In genomic region chr19:7988307-7988706, GRCh38 we compare ENCODE assay signal across 16 cellular contexts. TPM values are rescaled to one million over a fixed set of nuclear protein-coding genes. Genes with fewer than 3 reads are reported as not detected.
DNase-seq lines count a peak whose midpoint lies in the region; ATAC-seq, FAIRE-seq and TF ChIP-seq lines count a peak whose summit lies in the region.
"Had no signal": no experiment of that assay in that cellular context is flagged by ENCODE, and none has a peak within 500 bp of the region (broad histone marks: within the 10 kb centered on the region; RNA-seq: fewer than 3 reads in every experiment).

No MANE protein-coding gene starts in this region.

- H3K9me3 Mint-ChIP-seq in chondrocyte (ENCODE audit: low read depth) = no peaks in the 10 kb centered on the region
- H3K9me3 Mint-ChIP-seq: dendritic cell treated with granulocyte-macrophage colony-stimulating factor and Interleukin-4, amounts not matched to agents 40 ng/mL and 50 ng/mL, for 4 days had no signal

- H3K4me3 ChIP-seq in neuronal stem cell (ENCODE audit: low read length in 2 of 2) = no peak overlapping the region
- H3K4me3 ChIP-seq: spleen had no signal

- H3K27ac ChIP-seq in neuronal stem cell (replicated peaks; ENCODE audit: low read length) = no peak overlapping the region

- peaks cover 66 to 98% of the 10 kb centered on the region in 2 donors for H3K36me3 ChIP-seq in neuronal stem cell (replicated peaks in 1 of 2; ENCODE audit: control insufficient read depth in 2 of 2, insufficient read depth in 2 of 2, low read length in 2 of 2)

- H3K4me3 Mint-ChIP-seq in chondrocyte (ENCODE audit: unreplicated experiment) = no peak overlapping the region
- H3K4me3 Mint-ChIP-seq: dendritic cell treated with granulocyte-macrophage colony-stimulating factor and Interleukin-4, amounts not matched to agents 40 ng/mL and 50 ng/mL, for 4 days had no signal

- no peak overlapping the region for H2BK120ac ChIP-seq in neuronal stem cell (ENCODE audit: low read depth, low read length)

- H3K4me1 ChIP-seq in neuronal stem cell (ENCODE audit: control insufficient read depth in 2 of 2, insufficient read depth in 1 of 2, low read depth in 1 of 2, low read length in 2 of 2) = no peaks in the 10 kb centered on the region

- H3K23ac ChIP-seq in neuronal stem cell (ENCODE audit: low read depth, low read length, poor library complexity) = no peak overlapping the region

- no peaks in the 10 kb centered on the region for H3K9me3 ChIP-seq in neuronal stem cell (replicated peaks in 1 of 2; ENCODE audit: control insufficient read depth in 2 of 2, insufficient read depth in 1 of 2, low read depth in 1 of 2, low read length in 2 of 2)
- H3K9me3 ChIP-seq: spleen had no signal

- DNase-seq in Caki2 (ENCODE audit: low read depth) = peak; percentile 19
- peak; percentile 36 for DNase-seq in LHCN-M2 (ENCODE audit: low read depth)
- no peak for DNase-seq in chondrocyte (ENCODE audit: low spot score)
- DNase-seq in neuronal stem cell (ENCODE audit: low spot score) = no peak
- DNase-seq in NCI-H1092 treated with DMSO at 0.1 percent for 48 hours (lab: John Stamatoyannopoulos, UW) = no peak
- DNase-seq in NCI-H1417 (lab: John Stamatoyannopoulos, UW) = no peak
- DNase-seq in H54 (ENCODE audit: insufficient read length, low spot score) = no peak
- DNase-seq: activated CD4-positive, alpha-beta T cell treated with anti-CD3 and anti-CD28 coated beads for 4 hours; activated T-cell treated with anti-CD3 and anti-CD28 coated beads, Interleukin-2, amount 50 U/mL, for 48 hours; amygdala; DMS79; occipital lobe; spleen; substantia nigra had no signal

- H3K79me1 ChIP-seq in neuronal stem cell (ENCODE audit: low read depth, low read length) = peaks cover 46% of the 10 kb centered on the region

- no peak overlapping the region for H3K4ac ChIP-seq in neuronal stem cell (ENCODE audit: low read length)

- in situ Hi-C loops in Caki2 (cut with HindIII; ENCODE audit: low pct_unique_long_range_greater_than_20kb, low sequenced_read_pairs) = no loop called here

- H2BK5ac ChIP-seq in neuronal stem cell (ENCODE audit: low read length) = no peak overlapping the region

- H3K14ac ChIP-seq in neuronal stem cell (ENCODE audit: low read length) = peak overlapping the region; percentile 60

- H3K27me3 Mint-ChIP-seq in chondrocyte (ENCODE audit: low read depth) = no peaks in the 10 kb centered on the region
- H3K27me3 Mint-ChIP-seq: dendritic cell treated with granulocyte-macrophage colony-stimulating factor and Interleukin-4, amounts not matched to agents 40 ng/mL and 50 ng/mL, for 4 days had no signal

- no peak overlapping the region for H2AFZ ChIP-seq in neuronal stem cell (ENCODE audit: low read length)

- peaks cover 38% of the 10 kb centered on the region for H3K4me1 Mint-ChIP-seq in chondrocyte (ENCODE audit: low read depth)

- H3K9ac ChIP-seq in neuronal stem cell (ENCODE audit: low read depth, low read length, poor library complexity) = no peak overlapping the region

- H3K27me3 ChIP-seq in neuronal stem cell (ENCODE audit: control insufficient read depth in 3 of 3, insufficient read depth in 3 of 3, low read depth in 1 of 3, low read length in 3 of 3) = no peaks in the 10 kb centered on the region
- H3K27me3 ChIP-seq: spleen had no signal

- no peak for TF ChIP-seq POLR2A in H54 (IDR thresholded peaks at IDR 0.05; ENCODE audit: low read depth, low read length)

- no peak for TF ChIP-seq CTCF in chondrocyte (IDR thresholded peaks at IDR 0.05)

- H2BK12ac ChIP-seq in neuronal stem cell (ENCODE audit: low read length) = no peak overlapping the region

- H2AK5ac ChIP-seq in neuronal stem cell (ENCODE audit: low read depth, low read length) = no peak overlapping the region

- no peak for ATAC-seq in HG03095 (IDR thresholded peaks at IDR 0.05; ENCODE audit: unreplicated experiment)

- H3K4me2 ChIP-seq in neuronal stem cell (ENCODE audit: insufficient read depth, low read length, poor library complexity, severe bottlenecking) = no peak overlapping the region

- H4K8ac ChIP-seq in neuronal stem cell (ENCODE audit: low read depth, low read length) = no peak overlapping the region

- no peak for FAIRE-seq in H54 (lab: Jason Lieb, UNC)

- H3K27ac Mint-ChIP-seq in chondrocyte (ENCODE audit: unreplicated experiment) = peak overlapping the region; percentile 83
- H3K27ac Mint-ChIP-seq: dendritic cell treated with granulocyte-macrophage colony-stimulating factor and Interleukin-4, amounts not matched to agents 40 ng/mL and 50 ng/mL, for 4 days had no signal

- H3K36me3 Mint-ChIP-seq in chondrocyte (ENCODE audit: low read depth) = peaks cover 21% of the 10 kb centered on the region

- WGBS in neuronal stem cell (ENCODE audit: extremely low coverage in 2 of 2, insufficient read length in 2 of 2, insufficient replicate concordance in 1 of 2), 2 donors = no CpG with 5 or more reads among the region's 5 CpGs

- H3K18ac ChIP-seq in neuronal stem cell (ENCODE audit: low read length) = no peak overlapping the region

- H4K91ac ChIP-seq in neuronal stem cell (ENCODE audit: low read depth, low read length, poor library complexity) = no peak overlapping the region

- H2BK15ac ChIP-seq in neuronal stem cell (ENCODE audit: low read length) = no peak overlapping the region

RNA-seq across cellular contexts. Expression of gene ELAVL1, which starts 17.1 kb away (rescaled TPM):
- 40.3 and 47.1 TPM in 2 replicates for total RNA-seq in Caki2 (2014; rRNA removed; shearing (Covaris generic); ENCODE audit: low replicate concordance)
- total RNA-seq in LHCN-M2 (2014; rRNA removed) = 44.4 and 62.4 TPM in 2 replicates
- polyA plus RNA-seq in LHCN-M2 (2012) = 73.5 TPM
- total RNA-seq in chondrocyte = 67.9 to 80.5 TPM (median 71.9 TPM) in 3 replicates
- 102 TPM for polyA plus RNA-seq in neuronal stem cell (2013, experiment 1 of 2)
- 99.9 TPM for polyA plus RNA-seq in neuronal stem cell (2013, experiment 2 of 2)

RNA-seq across cellular contexts. Expression of gene TIMM44, which starts 44.8 kb away (rescaled TPM):
- 19.4 and 58.8 TPM in 2 replicates for total RNA-seq in Caki2 (2014; rRNA removed; shearing (Covaris generic); ENCODE audit: low replicate concordance)
- total RNA-seq in LHCN-M2 (2014; rRNA removed) (49.0 and 50.5 TPM in 2 replicates), chondrocyte (47.1 to 75.4 TPM (median 68.0 TPM) in 3 replicates)
- polyA plus RNA-seq in LHCN-M2 (2012) = 39.0 TPM
- 50.7 TPM for polyA plus RNA-seq in neuronal stem cell (2013, experiment 1 of 2)
- polyA plus RNA-seq in neuronal stem cell (2013, experiment 2 of 2) = 56.0 TPM

Comparison
In these comparisons a context has a peak if more than half of its experiments do, and no peak if none do; other contexts are left out.
1. DNase-seq: peak in Caki2 (single experiment) and LHCN-M2 (single experiment); none in chondrocyte (single experiment), neuronal stem cell (single experiment), NCI-H1092 treated with DMSO at 0.1 percent for 48 hours (single experiment), NCI-H1417 (0 of 3) and H54 (single experiment).